Comparison of ENCODE assay signal across 1 cellular context in the genomic region with DNA sequence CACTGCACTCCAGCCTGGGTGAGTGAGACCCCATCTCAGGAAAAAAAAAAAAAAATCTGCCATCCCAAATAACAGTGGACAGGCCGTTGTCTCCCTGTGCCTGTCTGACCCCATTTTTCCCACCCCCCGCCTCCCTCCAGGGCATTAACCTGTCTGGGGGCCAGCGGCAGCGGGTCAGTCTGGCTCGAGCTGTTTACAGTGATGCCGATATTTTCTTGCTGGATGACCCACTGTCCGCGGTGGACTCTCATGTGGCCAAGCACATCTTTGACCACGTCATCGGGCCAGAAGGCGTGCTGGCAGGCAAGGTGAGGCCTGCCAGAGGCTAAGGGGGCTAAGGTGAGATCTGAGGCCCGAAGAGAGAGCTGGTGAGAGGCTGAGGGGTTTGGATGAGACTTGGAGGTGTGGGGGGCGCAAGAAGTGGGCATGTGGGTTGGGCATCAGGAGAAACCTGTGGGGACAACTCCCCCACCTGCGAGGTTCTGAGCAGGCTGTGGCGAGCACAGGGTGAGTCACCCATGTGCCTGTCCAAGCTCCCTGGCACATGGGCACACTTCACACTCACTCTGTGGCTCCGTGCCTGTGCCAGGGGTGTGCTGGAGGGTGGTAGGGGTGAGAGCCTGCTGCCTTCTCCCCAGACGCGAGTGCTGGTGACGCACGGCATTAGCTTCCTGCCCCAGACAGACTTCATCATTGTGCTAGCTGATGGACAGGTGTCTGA.
TF ChIP-seq lines count a peak whose summit lies in the region.

No MANE protein-coding gene starts in this region.

TF ChIP-seq in SK-N-SH, 30 proteins besides CTCF, POLR2A, EP300 and RAD21 (continued from another document):
- TF ChIP-seq, protein P1, sequence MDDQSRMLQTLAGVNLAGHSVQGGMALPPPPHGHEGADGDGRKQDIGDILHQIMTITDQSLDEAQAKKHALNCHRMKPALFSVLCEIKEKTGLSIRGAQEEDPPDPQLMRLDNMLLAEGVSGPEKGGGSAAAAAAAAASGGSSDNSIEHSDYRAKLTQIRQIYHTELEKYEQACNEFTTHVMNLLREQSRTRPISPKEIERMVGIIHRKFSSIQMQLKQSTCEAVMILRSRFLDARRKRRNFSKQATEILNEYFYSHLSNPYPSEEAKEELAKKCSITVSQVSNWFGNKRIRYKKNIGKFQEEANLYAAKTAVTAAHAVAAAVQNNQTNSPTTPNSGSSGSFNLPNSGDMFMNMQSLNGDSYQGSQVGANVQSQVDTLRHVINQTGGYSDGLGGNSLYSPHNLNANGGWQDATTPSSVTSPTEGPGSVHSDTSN (IDR thresholded peaks at IDR 0.05), result peak; percentile 49
- TF ChIP-seq JUND (IDR thresholded peaks at IDR 0.05), result no peak
- peak; percentile 45; the same call in 1 of the 2 replicates for TF ChIP-seq FOSL2 (IDR thresholded peaks at IDR 0.05; ENCODE audit: borderline replicate concordance, low read depth)
- TF ChIP-seq, protein P2, sequence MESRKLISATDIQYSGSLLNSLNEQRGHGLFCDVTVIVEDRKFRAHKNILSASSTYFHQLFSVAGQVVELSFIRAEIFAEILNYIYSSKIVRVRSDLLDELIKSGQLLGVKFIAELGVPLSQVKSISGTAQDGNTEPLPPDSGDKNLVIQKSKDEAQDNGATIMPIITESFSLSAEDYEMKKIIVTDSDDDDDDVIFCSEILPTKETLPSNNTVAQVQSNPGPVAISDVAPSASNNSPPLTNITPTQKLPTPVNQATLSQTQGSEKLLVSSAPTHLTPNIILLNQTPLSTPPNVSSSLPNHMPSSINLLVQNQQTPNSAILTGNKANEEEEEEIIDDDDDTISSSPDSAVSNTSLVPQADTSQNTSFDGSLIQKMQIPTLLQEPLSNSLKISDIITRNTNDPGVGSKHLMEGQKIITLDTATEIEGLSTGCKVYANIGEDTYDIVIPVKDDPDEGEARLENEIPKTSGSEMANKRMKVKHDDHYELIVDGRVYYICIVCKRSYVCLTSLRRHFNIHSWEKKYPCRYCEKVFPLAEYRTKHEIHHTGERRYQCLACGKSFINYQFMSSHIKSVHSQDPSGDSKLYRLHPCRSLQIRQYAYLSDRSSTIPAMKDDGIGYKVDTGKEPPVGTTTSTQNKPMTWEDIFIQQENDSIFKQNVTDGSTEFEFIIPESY (IDR thresholded peaks at IDR 0.05; ENCODE audit: borderline replicate concordance, low read depth), result no peak
